In the genomic region with DNA sequence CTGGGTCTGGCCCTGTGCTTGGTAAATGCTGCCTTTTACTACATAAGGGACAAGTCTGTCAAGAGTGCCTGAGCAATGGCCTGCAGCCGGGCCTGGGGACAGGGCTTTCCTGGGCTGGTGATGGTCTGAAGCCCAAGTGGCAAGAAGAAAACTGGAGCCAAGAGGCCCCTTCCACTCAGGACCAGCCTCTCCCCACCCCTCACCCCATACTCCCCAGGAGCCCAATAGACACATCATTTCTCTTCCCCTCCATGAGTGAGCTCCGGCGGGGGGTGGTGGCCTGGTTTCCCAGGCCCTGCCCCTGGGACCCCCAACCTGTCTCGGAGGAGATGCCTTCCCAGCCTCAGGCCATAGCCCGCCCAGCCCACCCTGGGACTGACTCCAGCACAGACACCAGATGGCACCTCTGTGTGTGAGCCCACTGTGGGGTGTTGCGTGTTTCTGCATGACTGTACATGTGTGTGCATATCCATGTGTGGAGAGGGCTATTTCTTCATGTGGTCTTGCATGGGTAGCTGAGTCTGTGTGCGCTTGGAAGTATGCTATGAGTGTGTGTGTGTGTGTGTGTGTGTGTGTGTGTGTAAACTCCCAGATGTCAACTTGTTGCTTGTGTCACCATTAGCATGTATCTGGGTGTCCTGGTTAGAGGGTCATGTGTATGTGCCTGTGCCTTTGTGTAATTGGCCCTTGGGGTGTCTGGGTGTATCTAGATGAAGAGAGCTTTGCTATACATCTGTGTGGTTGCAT, we compare ENCODE assay signal across 29 cellular contexts. TPM values are rescaled to one million over a fixed set of nuclear protein-coding genes. Genes with fewer than 3 reads are reported as not detected.
A peak's percentile ranks its signal among the peaks of the same experiment; 100 is the strongest.
DNase-seq lines count a peak whose midpoint lies in the region; ATAC-seq and TF ChIP-seq lines count a peak whose summit lies in the region.
"Had no signal": no experiment of that assay in that cellular context is flagged by ENCODE, and none has a peak within 500 bp of the region (broad histone marks: within the 10 kb centered on the region; RNA-seq: fewer than 3 reads in every experiment).

No MANE protein-coding gene starts in this region.

- no peak overlapping the region for H4K8ac ChIP-seq in mesendoderm (ENCODE audit: low read depth, low read length)

- no peak overlapping the region for H2BK120ac ChIP-seq in mesendoderm (ENCODE audit: low read depth, low read length)

- no peak overlapping the region for H3K18ac ChIP-seq in mesendoderm (ENCODE audit: low read length)

- no peak overlapping the region for H3K23ac ChIP-seq in mesendoderm (ENCODE audit: low read length)

- no peak overlapping the region for H3K9ac ChIP-seq in mesendoderm (ENCODE audit: low read length)

- H3K4me1 Mint-ChIP-seq in Caco-2 (ENCODE audit: low read depth, unreplicated experiment): peaks cover 22% of the 10 kb centered on the region
- H3K4me1 Mint-ChIP-seq: WTC11 had no signal

- H2BK5ac ChIP-seq in mesendoderm (ENCODE audit: low read length): no peak overlapping the region

- no peaks in the 10 kb centered on the region for H3K9me3 Mint-ChIP-seq in Caco-2 (ENCODE audit: unreplicated experiment)
- H3K9me3 Mint-ChIP-seq: activated naive CD8-positive, alpha-beta T cell treated with anti-CD3 and anti-CD28 coated beads, Interleukin-2, amount 10 ng/mL, durations not matched to agents 7 days and 5 days; natural killer cell treated with Interleukin-12 subunit alpha and Interleukin-12 subunit beta and Interleukin-15 and Interleukin-18, amount 100 ng/mL, for 72 hours had no signal

- no peak overlapping the region for H2AK5ac ChIP-seq in mesendoderm (ENCODE audit: low read length)

- TF ChIP-seq CTCF in Caco-2 (IDR thresholded peaks at IDR 0.05; ENCODE audit: insufficient read depth in 1 of 2, low read depth in 1 of 2, low read length in 1 of 2, severe bottlenecking in 1 of 2, unreplicated experiment in 1 of 2) (no peak), coronary artery (IDR thresholded peaks at IDR 0.05) (no peak)

- H3K36me3 ChIP-seq in Caco-2 (ENCODE audit: control insufficient read depth, insufficient read depth, low read length): no peaks in the 10 kb centered on the region
- no peaks in the 10 kb centered on the region for H3K36me3 ChIP-seq in H7 (replicated peaks; ENCODE audit: control insufficient read depth, insufficient read depth, low read length)
- H3K36me3 ChIP-seq in mesendoderm (ENCODE audit: control insufficient read depth, insufficient read depth, low read length): no peaks in the 10 kb centered on the region
- H3K36me3 ChIP-seq: ovary, right atrium auricular region, tibial artery had no signal

- peaks cover 17% of the 10 kb centered on the region for H3K4me1 ChIP-seq in Caco-2
- peaks cover 2% of the 10 kb centered on the region for H3K4me1 ChIP-seq in mesendoderm (ENCODE audit: control insufficient read depth, low read depth, low read length)
- H3K4me1 ChIP-seq: right atrium auricular region, tibial artery had no signal

- H3K27me3 ChIP-seq in Caco-2 (replicated peaks; ENCODE audit: control insufficient read depth, insufficient read depth, low read length) (no peaks in the 10 kb centered on the region), H7 (ENCODE audit: control insufficient read depth, insufficient read depth, low read length) (peaks cover 2% of the 10 kb centered on the region), mesendoderm (ENCODE audit: insufficient read depth, low read length, poor library complexity) (no peaks in the 10 kb centered on the region)
- H3K27me3 ChIP-seq: ovary, right atrium auricular region had no signal

- H2BK15ac ChIP-seq in mesendoderm (replicated peaks; ENCODE audit: low read depth): no peak overlapping the region

- intact Hi-C loops in Caco-2 (cut with micrococcal nuclease; ENCODE audit: unreplicated experiment): loop anchor here (5.0 kb wide), 1 partner anchor 35 kb away; no protein-coding TSS in a partner anchor
- intact Hi-C loops in posterior vena cava (cut with DNase I): no loop called here

- no peak overlapping the region for H3K4ac ChIP-seq in mesendoderm (ENCODE audit: low read depth, low read length)

- H4K5ac ChIP-seq in mesendoderm (ENCODE audit: low read length): no peak overlapping the region

- no peaks in the 10 kb centered on the region for H3K79me1 ChIP-seq in mesendoderm (ENCODE audit: low read length)

- no peak overlapping the region for H3K4me2 ChIP-seq in mesendoderm (ENCODE audit: low read length)

- POLR2A ChIA-PET in Caco-2 (lab: Charles Lee): no interaction called here

- no peak overlapping the region for H3K4me3 Mint-ChIP-seq in Caco-2 (ENCODE audit: unreplicated experiment)
- H3K4me3 Mint-ChIP-seq: activated naive CD8-positive, alpha-beta T cell treated with anti-CD3 and anti-CD28 coated beads, Interleukin-2, amount 10 ng/mL, durations not matched to agents 7 days and 5 days; activated T-helper 1 cell treated with anti-CD3 and anti-CD28 coated beads, Interleukin-12 subunit alpha, Interleukin-12 subunit beta, Interleukin-2, Interleukin-4 antibody, amounts not matched to agents 30 ng/mL and 10 ng/mL and 1 ng/mL, durations not matched to agents 14 hours and 24 hours and 36 hours; natural killer cell treated with Interleukin-12 subunit alpha and Interleukin-12 subunit beta and Interleukin-15 and Interleukin-18, amount 100 ng/mL, for 72 hours; stimulated activated naive CD8-positive, alpha-beta T cell treated with anti-CD3 and anti-CD28 coated beads, Interleukin-15, Interleukin-2, amounts not matched to agents 100 ng/mL and 50 ng/mL, for 24 hours; WTC11 had no signal

- BruUV-seq in Caco-2 (replicated peaks; lab: Mats Ljungman, UMichigan): no TSS peak

- H3K27ac ChIP-seq in coronary artery (no peak overlapping the region), mesendoderm (ENCODE audit: low read depth, low read length) (no peak overlapping the region), caudate nucleus (ENCODE audit: low read depth, low read length) (no peak overlapping the region)
- H3K27ac ChIP-seq: C4-2B, ovary, right atrium auricular region, tibial artery had no signal

- H3K27me3 Mint-ChIP-seq in Caco-2 (ENCODE audit: insufficient read depth, unreplicated experiment): no peaks in the 10 kb centered on the region
- H3K27me3 Mint-ChIP-seq: activated naive CD8-positive, alpha-beta T cell treated with anti-CD3 and anti-CD28 coated beads, Interleukin-2, amount 10 ng/mL, durations not matched to agents 7 days and 5 days; natural killer cell treated with Interleukin-12 subunit alpha and Interleukin-12 subunit beta and Interleukin-15 and Interleukin-18, amount 100 ng/mL, for 72 hours; stimulated activated naive CD8-positive, alpha-beta T cell treated with anti-CD3 and anti-CD28 coated beads, Interleukin-15, Interleukin-2, amounts not matched to agents 100 ng/mL and 50 ng/mL, for 24 hours had no signal

- ATAC-seq in HG02759 (IDR thresholded peaks at IDR 0.05; ENCODE audit: unreplicated experiment): no peak
- ATAC-seq in GM18511 (IDR thresholded peaks at IDR 0.05; ENCODE audit: unreplicated experiment): no peak
- ATAC-seq: K562; natural killer cell treated with Interleukin-12 subunit alpha and Interleukin-12 subunit beta and Interleukin-15 and Interleukin-18, amount 100 ng/mL, for 72 hours; WTC11 had no signal

- H3K36me3 Mint-ChIP-seq in Caco-2 (ENCODE audit: insufficient read depth, unreplicated experiment): no peaks in the 10 kb centered on the region
- H3K36me3 Mint-ChIP-seq: natural killer cell treated with Interleukin-12 subunit alpha and Interleukin-12 subunit beta and Interleukin-15 and Interleukin-18, amount 100 ng/mL, for 72 hours; WTC11 had no signal

- WGBS in mesendoderm (ENCODE audit: extremely low coverage, insufficient coverage, low lambda C conversion rate): no CpG with 5 or more reads among the region's 7 CpGs

- H3K56ac ChIP-seq in mesendoderm (ENCODE audit: low read length): no peak overlapping the region

- CTCF ChIA-PET in Caco-2 (lab: Charles Lee): interaction anchor here (0.6 kb wide), 1 partner anchor 62 kb away, joined by 9 read pairs; no protein-coding TSS in a partner anchor

- peak overlapping the region; percentile 63 for H3K27ac Mint-ChIP-seq in Caco-2 (ENCODE audit: unreplicated experiment)
- H3K27ac Mint-ChIP-seq: activated naive CD8-positive, alpha-beta T cell treated with anti-CD3 and anti-CD28 coated beads, Interleukin-2, amount 10 ng/mL, durations not matched to agents 7 days and 5 days; activated T-helper 1 cell treated with anti-CD3 and anti-CD28 coated beads, Interleukin-12 subunit alpha, Interleukin-12 subunit beta, Interleukin-2, Interleukin-4 antibody, amounts not matched to agents 30 ng/mL and 10 ng/mL and 1 ng/mL, durations not matched to agents 14 hours and 24 hours and 36 hours; natural killer cell treated with Interleukin-12 subunit alpha and Interleukin-12 subunit beta and Interleukin-15 and Interleukin-18, amount 100 ng/mL, for 72 hours; WTC11 had no signal

- no peaks in the 10 kb centered on the region for H3K79me2 ChIP-seq in mesendoderm (ENCODE audit: control insufficient read depth, insufficient read depth, low read length)

- no peaks in the 10 kb centered on the region for H3K9me3 ChIP-seq in Caco-2
- H3K9me3 ChIP-seq: ovary, right atrium auricular region, tibial artery had no signal

- H3K4me3 ChIP-seq in Caco-2 (ENCODE audit: low read depth, low read length) (no peak overlapping the region), H7 (ENCODE audit: insufficient read depth, low read depth, low read length) (no peak overlapping the region), coronary artery (no peak overlapping the region), mesendoderm (ENCODE audit: low read length) (no peak overlapping the region)
- H3K4me3 ChIP-seq: K562, ovary, right atrium auricular region, tibial artery had no signal

- DNase-seq in Caco-2 (no peak), H7 (peak; percentile 22), coronary artery (ENCODE audit: low spot score) (peak; percentile 64), posterior vena cava (ENCODE audit: low spot score) (peak; percentile 65), mesendoderm (no peak), caudate nucleus (lab: John Stamatoyannopoulos, UW) (no peak)
- DNase-seq: activated CD4-positive, alpha-beta T cell treated with anti-CD3 and anti-CD28 coated beads, Interleukin-2, amount 50 U/mL, for 4 hours; activated naive CD8-positive, alpha-beta T cell treated with anti-CD3 and anti-CD28 coated beads, Interleukin-2, amount 10 ng/mL, durations not matched to agents 7 days and 5 days; cerebellar nuclear complex; effector CD4-positive, alpha-beta T cell; EL; foreskin fibroblast; NCI-H1417 treated with DMSO at 0.1 percent for 48 hours; NCI-H2081 treated with DMSO at 0.1 percent for 48 hours; NCI-H82; stimulated activated CD4-positive, alpha-beta T cell treated with anti-CD3 and anti-CD28 coated beads, Interleukin-4, amount 100 ng/mL, for 4 hours; SW 1271; T1000 had no signal

RNA-seq across cellular contexts. Expression of a gene that starts 14.3 kb away (rescaled TPM):
- 10.8 and 11.8 TPM in 2 replicates for total RNA-seq in Caco-2 (2022)
- total RNA-seq in H7 (2014; rRNA removed; shearing (Covaris generic)): 144 and 157 TPM in 2 replicates
- 1 to 10 TPM; 5.7 to 7.2 TPM for total RNA-seq in posterior vena cava
- polyA plus RNA-seq in mesendoderm (2013, experiment 1 of 2): 54.5 TPM
- 55.5 TPM for polyA plus RNA-seq in mesendoderm (2013, experiment 2 of 2)

Comparison
In these comparisons a context has a peak if more than half of its experiments do, and no peak if none do; other contexts are left out.
1. DNase-seq: peak in H7 (single experiment), coronary artery (single experiment) and posterior vena cava (single experiment); none in Caco-2 (0 of 2), mesendoderm (single experiment) and caudate nucleus (0 of 61).
2. RNA of a gene that starts 14.3 kb away (total RNA-seq): 144 to 157 TPM in H7; 10.8 to 11.8 TPM in Caco-2 and 5.7 to 7.2 TPM in posterior vena cava; every median in the first group is over 10 times any median in the second.